In the genomic region with DNA sequence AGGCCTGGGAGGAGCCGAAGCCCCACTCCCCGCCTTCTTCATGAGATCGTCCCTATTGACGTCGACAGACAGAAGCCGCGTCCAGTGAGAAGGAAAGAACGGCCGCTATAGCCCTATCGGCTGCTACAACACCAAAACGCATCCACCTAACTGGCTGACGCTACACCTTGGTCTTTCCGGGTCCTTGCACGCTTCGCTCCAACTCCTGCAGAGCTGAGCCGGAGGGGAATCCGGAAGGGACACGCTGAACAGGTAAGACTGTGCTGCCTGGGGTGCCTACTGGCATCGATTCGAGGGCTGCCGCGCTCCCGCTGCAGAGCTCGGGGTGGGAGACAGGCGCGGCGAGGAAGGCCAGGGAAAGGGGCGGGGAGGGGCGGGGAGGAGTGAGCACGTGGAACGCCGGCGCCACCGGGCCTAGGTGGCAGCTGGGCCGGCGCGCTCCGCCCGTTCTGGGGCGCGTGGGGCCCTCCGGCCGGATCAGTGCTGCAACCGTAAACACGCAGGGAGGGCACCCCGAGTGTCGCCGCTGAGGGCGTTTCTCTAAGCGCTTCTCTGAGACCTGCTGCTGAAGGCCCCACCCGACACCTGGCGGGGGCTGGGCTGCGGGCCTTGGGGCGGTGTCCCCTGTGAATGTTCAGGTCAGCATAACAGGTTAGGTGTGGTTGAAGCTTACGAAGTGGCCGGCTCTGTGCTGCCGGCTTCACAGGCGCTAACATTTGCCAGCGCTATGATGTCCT, we compare ENCODE assay signal across 1 cellular context.
TF ChIP-seq lines count a peak whose summit lies in the region.

A gene with protein sequence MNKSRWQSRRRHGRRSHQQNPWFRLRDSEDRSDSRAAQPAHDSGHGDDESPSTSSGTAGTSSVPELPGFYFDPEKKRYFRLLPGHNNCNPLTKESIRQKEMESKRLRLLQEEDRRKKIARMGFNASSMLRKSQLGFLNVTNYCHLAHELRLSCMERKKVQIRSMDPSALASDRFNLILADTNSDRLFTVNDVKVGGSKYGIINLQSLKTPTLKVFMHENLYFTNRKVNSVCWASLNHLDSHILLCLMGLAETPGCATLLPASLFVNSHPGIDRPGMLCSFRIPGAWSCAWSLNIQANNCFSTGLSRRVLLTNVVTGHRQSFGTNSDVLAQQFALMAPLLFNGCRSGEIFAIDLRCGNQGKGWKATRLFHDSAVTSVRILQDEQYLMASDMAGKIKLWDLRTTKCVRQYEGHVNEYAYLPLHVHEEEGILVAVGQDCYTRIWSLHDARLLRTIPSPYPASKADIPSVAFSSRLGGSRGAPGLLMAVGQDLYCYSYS (plus strand): TSS at position 173 of the 737 bp plus-strand sequence. CDS start 11,515 bp downstream, outside the sequence.

TF ChIP-seq in HepG2, 621 proteins besides CTCF, POLR2A, EP300 and RAD21 (continued from another document and continues in another):
- TF ChIP-seq LCORL (IDR thresholded peaks at IDR 0.05) (no peak), LCORL (CRISPR knock-in tag; IDR thresholded peaks at IDR 0.05) (0 out of 2 replicates have a peak, but pooled peaks have one; percentile 29), ZNF430 (CRISPR knock-in tag; IDR thresholded peaks at IDR 0.05) (no peak), MTA1 (CRISPR knock-in tag; IDR thresholded peaks at IDR 0.05; ENCODE audit: borderline replicate concordance) (peak; percentile 70; the same call in 1 of the 2 replicates), ZNF841 (CRISPR knock-in tag; IDR thresholded peaks at IDR 0.05; ENCODE audit: borderline replicate concordance) (no peak), TAF15 (IDR thresholded peaks at IDR 0.05; ENCODE audit: low read depth, low read length, poor library complexity, severe bottlenecking) (peak; percentile 61), GATA4 (IDR thresholded peaks at IDR 0.05; ENCODE audit: borderline replicate concordance, low read depth) (no peak), HOXA5 (CRISPR knock-in tag; IDR thresholded peaks at IDR 0.05) (peak; percentile 57; the same call in 1 of the 2 replicates), ZNF747 (CRISPR knock-in tag; IDR thresholded peaks at IDR 0.05; ENCODE audit: borderline replicate concordance) (no peak), POGZ (CRISPR knock-in tag; IDR thresholded peaks at IDR 0.05) (peak; percentile 9; the same call in 1 of the 2 replicates), HES4 (CRISPR knock-in tag; IDR thresholded peaks at IDR 0.05; ENCODE audit: borderline replicate concordance) (peak; percentile 65), ASH2L (IDR thresholded peaks at IDR 0.05; ENCODE audit: insufficient read length, low read depth, low read length) (peak; percentile 61), ZNF317 (CRISPR knock-in tag; IDR thresholded peaks at IDR 0.05) (0 out of 2 replicates have a peak, but pooled peaks have one; percentile 23)
- TF ChIP-seq, protein P1, sequence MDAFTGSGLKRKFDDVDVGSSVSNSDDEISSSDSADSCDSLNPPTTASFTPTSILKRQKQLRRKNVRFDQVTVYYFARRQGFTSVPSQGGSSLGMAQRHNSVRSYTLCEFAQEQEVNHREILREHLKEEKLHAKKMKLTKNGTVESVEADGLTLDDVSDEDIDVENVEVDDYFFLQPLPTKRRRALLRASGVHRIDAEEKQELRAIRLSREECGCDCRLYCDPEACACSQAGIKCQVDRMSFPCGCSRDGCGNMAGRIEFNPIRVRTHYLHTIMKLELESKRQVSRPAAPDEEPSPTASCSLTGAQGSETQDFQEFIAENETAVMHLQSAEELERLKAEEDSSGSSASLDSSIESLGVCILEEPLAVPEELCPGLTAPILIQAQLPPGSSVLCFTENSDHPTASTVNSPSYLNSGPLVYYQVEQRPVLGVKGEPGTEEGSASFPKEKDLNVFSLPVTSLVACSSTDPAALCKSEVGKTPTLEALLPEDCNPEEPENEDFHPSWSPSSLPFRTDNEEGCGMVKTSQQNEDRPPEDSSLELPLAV (CRISPR knock-in tag; conservative IDR thresholded peaks at IDR 0.05; ENCODE audit: low read depth): no peak
- TF ChIP-seq, protein P2, sequence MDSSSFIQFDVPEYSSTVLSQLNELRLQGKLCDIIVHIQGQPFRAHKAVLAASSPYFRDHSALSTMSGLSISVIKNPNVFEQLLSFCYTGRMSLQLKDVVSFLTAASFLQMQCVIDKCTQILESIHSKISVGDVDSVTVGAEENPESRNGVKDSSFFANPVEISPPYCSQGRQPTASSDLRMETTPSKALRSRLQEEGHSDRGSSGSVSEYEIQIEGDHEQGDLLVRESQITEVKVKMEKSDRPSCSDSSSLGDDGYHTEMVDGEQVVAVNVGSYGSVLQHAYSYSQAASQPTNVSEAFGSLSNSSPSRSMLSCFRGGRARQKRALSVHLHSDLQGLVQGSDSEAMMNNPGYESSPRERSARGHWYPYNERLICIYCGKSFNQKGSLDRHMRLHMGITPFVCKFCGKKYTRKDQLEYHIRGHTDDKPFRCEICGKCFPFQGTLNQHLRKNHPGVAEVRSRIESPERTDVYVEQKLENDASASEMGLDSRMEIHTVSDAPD (CRISPR knock-in tag; IDR thresholded peaks at IDR 0.05): no peak
- TF ChIP-seq, protein P3, sequence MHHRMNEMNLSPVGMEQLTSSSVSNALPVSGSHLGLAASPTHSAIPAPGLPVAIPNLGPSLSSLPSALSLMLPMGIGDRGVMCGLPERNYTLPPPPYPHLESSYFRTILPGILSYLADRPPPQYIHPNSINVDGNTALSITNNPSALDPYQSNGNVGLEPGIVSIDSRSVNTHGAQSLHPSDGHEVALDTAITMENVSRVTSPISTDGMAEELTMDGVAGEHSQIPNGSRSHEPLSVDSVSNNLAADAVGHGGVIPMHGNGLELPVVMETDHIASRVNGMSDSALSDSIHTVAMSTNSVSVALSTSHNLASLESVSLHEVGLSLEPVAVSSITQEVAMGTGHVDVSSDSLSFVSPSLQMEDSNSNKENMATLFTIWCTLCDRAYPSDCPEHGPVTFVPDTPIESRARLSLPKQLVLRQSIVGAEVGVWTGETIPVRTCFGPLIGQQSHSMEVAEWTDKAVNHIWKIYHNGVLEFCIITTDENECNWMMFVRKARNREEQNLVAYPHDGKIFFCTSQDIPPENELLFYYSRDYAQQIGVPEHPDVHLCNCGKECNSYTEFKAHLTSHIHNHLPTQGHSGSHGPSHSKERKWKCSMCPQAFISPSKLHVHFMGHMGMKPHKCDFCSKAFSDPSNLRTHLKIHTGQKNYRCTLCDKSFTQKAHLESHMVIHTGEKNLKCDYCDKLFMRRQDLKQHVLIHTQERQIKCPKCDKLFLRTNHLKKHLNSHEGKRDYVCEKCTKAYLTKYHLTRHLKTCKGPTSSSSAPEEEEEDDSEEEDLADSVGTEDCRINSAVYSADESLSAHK (CRISPR knock-in tag; IDR thresholded peaks at IDR 0.05; ENCODE audit: borderline replicate concordance): no peak
- TF ChIP-seq, protein P4, sequence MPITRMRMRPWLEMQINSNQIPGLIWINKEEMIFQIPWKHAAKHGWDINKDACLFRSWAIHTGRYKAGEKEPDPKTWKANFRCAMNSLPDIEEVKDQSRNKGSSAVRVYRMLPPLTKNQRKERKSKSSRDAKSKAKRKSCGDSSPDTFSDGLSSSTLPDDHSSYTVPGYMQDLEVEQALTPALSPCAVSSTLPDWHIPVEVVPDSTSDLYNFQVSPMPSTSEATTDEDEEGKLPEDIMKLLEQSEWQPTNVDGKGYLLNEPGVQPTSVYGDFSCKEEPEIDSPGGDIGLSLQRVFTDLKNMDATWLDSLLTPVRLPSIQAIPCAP (CRISPR knock-in tag; IDR thresholded peaks at IDR 0.05; ENCODE audit: low read depth): 0 out of 2 replicates have a peak, but pooled peaks have one; percentile 60
- TF ChIP-seq, protein P5, sequence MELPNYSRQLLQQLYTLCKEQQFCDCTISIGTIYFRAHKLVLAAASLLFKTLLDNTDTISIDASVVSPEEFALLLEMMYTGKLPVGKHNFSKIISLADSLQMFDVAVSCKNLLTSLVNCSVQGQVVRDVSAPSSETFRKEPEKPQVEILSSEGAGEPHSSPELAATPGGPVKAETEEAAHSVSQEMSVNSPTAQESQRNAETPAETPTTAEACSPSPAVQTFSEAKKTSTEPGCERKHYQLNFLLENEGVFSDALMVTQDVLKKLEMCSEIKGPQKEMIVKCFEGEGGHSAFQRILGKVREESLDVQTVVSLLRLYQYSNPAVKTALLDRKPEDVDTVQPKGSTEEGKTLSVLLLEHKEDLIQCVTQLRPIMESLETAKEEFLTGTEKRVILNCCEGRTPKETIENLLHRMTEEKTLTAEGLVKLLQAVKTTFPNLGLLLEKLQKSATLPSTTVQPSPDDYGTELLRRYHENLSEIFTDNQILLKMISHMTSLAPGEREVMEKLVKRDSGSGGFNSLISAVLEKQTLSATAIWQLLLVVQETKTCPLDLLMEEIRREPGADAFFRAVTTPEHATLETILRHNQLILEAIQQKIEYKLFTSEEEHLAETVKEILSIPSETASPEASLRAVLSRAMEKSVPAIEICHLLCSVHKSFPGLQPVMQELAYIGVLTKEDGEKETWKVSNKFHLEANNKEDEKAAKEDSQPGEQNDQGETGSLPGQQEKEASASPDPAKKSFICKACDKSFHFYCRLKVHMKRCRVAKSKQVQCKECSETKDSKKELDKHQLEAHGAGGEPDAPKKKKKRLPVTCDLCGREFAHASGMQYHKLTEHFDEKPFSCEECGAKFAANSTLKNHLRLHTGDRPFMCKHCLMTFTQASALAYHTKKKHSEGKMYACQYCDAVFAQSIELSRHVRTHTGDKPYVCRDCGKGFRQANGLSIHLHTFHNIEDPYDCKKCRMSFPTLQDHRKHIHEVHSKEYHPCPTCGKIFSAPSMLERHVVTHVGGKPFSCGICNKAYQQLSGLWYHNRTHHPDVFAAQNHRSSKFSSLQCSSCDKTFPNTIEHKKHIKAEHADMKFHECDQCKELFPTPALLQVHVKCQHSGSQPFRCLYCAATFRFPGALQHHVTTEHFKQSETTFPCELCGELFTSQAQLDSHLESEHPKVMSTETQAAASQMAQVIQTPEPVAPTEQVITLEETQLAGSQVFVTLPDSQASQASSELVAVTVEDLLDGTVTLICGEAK (IDR thresholded peaks at IDR 0.05): no peak
- TF ChIP-seq, protein P5 (CRISPR knock-in tag; IDR thresholded peaks at IDR 0.05): peak; percentile 40; the same call in 1 of the 2 replicates
- TF ChIP-seq, protein P6, sequence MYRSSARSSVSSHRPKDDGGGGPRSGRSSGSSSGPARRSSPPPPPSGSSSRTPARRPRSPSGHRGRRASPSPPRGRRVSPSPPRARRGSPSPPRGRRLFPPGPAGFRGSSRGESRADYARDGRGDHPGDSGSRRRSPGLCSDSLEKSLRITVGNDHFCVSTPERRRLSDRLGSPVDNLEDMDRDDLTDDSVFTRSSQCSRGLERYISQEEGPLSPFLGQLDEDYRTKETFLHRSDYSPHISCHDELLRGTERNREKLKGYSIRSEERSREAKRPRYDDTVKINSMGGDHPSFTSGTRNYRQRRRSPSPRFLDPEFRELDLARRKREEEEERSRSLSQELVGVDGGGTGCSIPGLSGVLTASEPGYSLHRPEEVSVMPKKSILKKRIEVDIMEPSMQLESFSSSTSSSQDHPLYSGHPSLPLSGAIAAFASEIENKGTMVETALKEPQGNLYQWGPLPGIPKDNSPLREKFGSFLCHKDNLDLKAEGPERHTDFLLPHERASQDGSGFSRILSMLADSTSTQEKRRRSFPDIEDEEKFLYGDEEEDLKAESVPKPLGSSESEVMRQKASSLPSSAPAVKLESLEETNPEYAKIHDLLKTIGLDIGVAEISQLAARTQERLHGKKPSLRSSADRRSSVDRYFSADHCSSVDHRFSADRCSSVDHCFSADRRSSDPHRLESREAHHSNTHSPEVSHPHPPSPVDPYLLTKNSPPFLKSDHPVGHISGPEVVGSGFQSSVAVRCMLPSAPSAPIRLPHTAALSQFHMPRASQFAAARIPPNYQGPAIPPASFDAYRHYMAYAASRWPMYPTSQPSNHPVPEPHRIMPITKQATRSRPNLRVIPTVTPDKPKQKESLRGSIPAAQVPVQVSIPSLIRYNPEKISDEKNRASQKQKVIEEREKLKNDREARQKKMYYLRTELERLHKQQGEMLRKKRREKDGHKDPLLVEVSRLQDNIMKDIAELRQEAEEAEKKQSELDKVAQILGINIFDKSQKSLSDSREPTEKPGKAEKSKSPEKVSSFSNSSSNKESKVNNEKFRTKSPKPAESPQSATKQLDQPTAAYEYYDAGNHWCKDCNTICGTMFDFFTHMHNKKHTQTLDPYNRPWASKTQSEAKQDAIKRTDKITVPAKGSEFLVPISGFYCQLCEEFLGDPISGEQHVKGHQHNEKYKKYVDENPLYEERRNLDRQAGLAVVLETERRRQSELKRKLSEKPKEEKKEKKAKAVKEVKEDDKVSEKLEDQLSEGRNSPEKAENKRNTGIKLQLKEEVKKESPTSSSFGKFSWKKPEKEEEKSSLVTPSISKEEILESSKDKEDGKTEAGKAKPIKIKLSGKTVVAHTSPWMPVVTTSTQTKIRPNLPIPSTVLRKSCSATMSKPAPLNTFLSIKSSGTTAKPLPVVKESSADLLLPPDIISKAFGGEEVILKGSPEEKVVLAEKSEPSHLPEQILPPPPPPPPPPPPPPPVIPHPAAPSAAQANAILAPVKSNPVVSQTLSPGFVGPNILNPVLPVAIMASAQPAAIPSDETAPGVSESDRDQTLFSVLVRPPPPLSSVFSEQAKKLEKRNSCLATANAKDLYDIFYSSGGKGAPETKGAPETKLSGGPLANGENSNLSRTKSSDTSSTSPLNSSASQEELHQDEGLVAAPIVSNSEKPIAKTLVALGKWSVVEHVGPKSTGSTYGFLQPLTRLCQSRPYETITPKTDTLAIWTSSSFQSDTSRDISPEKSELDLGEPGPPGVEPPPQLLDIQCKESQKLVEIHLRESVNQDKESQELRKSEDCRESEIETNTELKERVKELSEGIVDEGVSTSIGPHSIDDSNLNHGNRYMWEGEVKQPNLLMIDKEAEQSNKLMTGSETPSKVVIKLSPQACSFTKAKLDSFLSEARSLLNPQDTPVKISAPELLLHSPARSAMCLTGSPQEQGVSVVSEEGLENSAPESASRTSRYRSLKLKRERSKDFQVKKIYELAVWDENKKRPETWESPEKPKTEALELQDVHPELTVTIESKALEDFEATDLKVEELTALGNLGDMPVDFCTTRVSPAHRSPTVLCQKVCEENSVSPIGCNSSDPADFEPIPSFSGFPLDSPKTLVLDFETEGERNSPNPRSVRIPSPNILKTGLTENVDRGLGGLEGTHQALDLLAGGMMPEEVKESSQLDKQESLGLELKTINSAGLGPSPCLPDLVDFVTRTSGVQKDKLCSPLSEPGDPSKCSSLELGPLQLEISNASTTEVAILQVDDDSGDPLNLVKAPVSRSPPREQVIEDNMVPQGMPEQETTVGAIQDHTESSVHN (CRISPR knock-in tag; IDR thresholded peaks at IDR 0.05): 0 out of 2 replicates have a peak, but pooled peaks have one; percentile 27
